ENCODE assay signal across 19 cellular contexts in the genomic region with DNA sequence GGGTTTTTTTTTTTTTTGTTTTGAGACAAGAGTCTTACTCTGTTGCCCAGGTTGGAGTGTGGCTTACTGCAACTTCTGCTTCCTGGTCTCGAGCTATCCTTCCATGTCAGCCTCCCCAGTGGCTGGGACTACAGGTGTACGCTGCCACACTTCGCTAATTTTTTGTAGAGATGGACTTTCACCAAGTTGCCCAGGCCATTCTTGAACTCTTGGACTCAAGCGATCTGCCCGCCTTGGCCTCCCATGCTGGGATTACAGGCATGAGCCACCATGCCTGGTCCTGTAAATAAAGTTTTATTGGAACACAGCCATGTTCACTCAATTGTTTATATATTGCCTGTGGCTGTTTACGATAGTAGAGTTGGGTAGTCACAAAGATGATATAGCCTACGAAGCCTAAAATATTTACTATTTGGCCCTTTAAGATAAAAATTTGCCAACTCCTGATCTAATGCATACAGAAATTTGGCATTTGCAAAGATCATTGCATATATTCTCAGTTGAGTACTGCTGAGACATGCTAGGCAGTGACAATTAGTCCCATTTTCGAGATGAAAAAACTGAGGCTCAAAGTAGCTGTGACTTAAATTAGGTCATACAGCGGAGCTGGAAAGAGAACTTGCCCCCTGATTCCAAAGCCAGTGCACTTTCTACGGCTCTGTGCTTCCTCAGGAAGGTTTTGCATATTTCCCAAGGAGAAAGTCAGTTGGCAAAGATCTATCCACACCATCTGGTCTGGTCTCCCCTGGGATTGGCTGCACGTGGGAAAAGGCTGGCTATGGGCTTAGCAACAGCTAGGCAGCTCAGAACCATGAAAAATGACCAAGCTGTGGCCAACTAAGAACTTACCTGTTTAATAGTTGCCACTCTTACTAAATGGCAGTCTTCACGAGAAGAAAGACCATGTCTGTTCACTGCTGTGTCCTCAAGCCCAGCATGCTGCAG. TPM values are rescaled to one million over a fixed set of nuclear protein-coding genes. Genes with fewer than 3 reads are reported as not detected.
A peak's percentile ranks its signal among the peaks of the same experiment; 100 is the strongest.
DNase-seq lines count a peak whose midpoint lies in the region; ATAC-seq, FAIRE-seq and TF ChIP-seq lines count a peak whose summit lies in the region.
"Had no signal": no experiment of that assay in that cellular context is flagged by ENCODE, and none has a peak within 500 bp of the region (broad histone marks: within the 10 kb centered on the region; RNA-seq: fewer than 3 reads in every experiment).

No MANE protein-coding gene starts in this region.

- peak; percentile 21 for DNase-seq in NCI-H146 (lab: John Stamatoyannopoulos, UW)
- no peak for DNase-seq in NCI-H146 treated with DMSO at 0.1 percent for 48 hours (lab: John Stamatoyannopoulos, UW; ENCODE audit: unreplicated experiment)
- DNase-seq in NCI-H2171 treated with DMSO at 0.1 percent for 48 hours (lab: John Stamatoyannopoulos, UW): peak; percentile 92
- peak; percentile 29 to 56 for DNase-seq in cardiac fibroblast (ENCODE audit: low read depth in 2 of 2)
- DNase-seq in smooth muscle cell (lab: John Stamatoyannopoulos, UW; ENCODE audit: unreplicated experiment): no peak
- no peak for DNase-seq in ecto neural progenitor cell (ENCODE audit: low spot score)
- no peak for DNase-seq in pancreas
- DNase-seq: activated CD4-positive, alpha-beta memory T cell treated with anti-CD3 and anti-CD28 coated beads for 36 hours; adrenal gland; central memory CD4-positive, alpha-beta T cell; NCI-H1417 treated with DMSO at 0.1 percent for 48 hours; NCI-H510A; spleen; stimulated activated naive CD4-positive, alpha-beta T cell; upper lobe of left lung had no signal

- H3K27ac ChIP-seq in smooth muscle cell (ENCODE audit: low read depth) (peak overlapping the region; percentile 66), pancreas (no peak overlapping the region)
- H3K27ac ChIP-seq: 22Rv1, adrenal gland, spleen, upper lobe of left lung had no signal

- intact Hi-C loops in pancreas (cut with DNase I): no loop called here

- H3K79me2 ChIP-seq in smooth muscle cell (ENCODE audit: low read depth): no peaks in the 10 kb centered on the region

- peaks cover 7% of the 10 kb centered on the region for H3K4me1 ChIP-seq in smooth muscle cell (ENCODE audit: low read depth)
- no peaks in the 10 kb centered on the region for H3K4me1 ChIP-seq in pancreas
- H3K4me1 ChIP-seq: adrenal gland, upper lobe of left lung had no signal

- no peak overlapping the region for H3K9ac ChIP-seq in smooth muscle cell (ENCODE audit: low read depth)

- H3F3A ChIP-seq in smooth muscle cell (ENCODE audit: low read depth): peaks cover 27% of the 10 kb centered on the region

- H3K9me3 ChIP-seq in smooth muscle cell (replicated peaks; ENCODE audit: low read depth): no peaks in the 10 kb centered on the region
- no peaks in the 10 kb centered on the region for H3K9me3 ChIP-seq in pancreas
- H3K9me3 ChIP-seq: adrenal gland, spleen, upper lobe of left lung had no signal

- 92% methylated on average over 12 of the region's 12 CpGs for WGBS in smooth muscle cell (ENCODE audit: low lambda C conversion rate)
- WGBS in pancreas, 2 donors: 90 to 93% methylated on average over 12 of the region's 12 CpGs

- H2AFZ ChIP-seq in smooth muscle cell (ENCODE audit: low read depth): no peak overlapping the region

- no peaks in the 10 kb centered on the region for H3K27me3 ChIP-seq in smooth muscle cell (ENCODE audit: low read depth)
- H3K27me3 ChIP-seq in pancreas: no peaks in the 10 kb centered on the region
- H3K27me3 ChIP-seq: adrenal gland, spleen, upper lobe of left lung had no signal

- H3K36me3 ChIP-seq in smooth muscle cell (ENCODE audit: low read depth) (no peaks in the 10 kb centered on the region), pancreas (peaks cover 0 to 25% (median 0%) of the 10 kb centered on the region in 3 donors)

- no peak overlapping the region for H3K4me2 ChIP-seq in smooth muscle cell

- H3K4me3 ChIP-seq in cardiac fibroblast (replicated peaks in 1 of 2; ENCODE audit: low read depth in 2 of 2, low read length in 2 of 2) (no peak overlapping the region), smooth muscle cell (no peak overlapping the region), pancreas (no peak overlapping the region)
- H3K4me3 ChIP-seq: adrenal gland, spleen, upper lobe of left lung had no signal

- ATAC-seq in GM19035 (IDR thresholded peaks at IDR 0.05; ENCODE audit: unreplicated experiment): no peak
- ATAC-seq in pancreas: no peak
- ATAC-seq: SK-N-SH treated with all-trans-retinoic acid at 6 μM for 48 hours had no signal

- no peak for FAIRE-seq in pancreas (lab: Jason Lieb, UNC)
- FAIRE-seq: RCC 7860 had no signal

- TF ChIP-seq CTCF in cardiac fibroblast (IDR thresholded peaks at IDR 0.05; ENCODE audit: low read depth, low read length): no peak
- TF ChIP-seq CTCF in smooth muscle cell (IDR thresholded peaks at IDR 0.05; ENCODE audit: borderline replicate concordance, insufficient read depth, poor library complexity, severe bottlenecking): no peak
- no peak for TF ChIP-seq CTCF in pancreas (IDR thresholded peaks at IDR 0.05)

- no peaks in the 10 kb centered on the region for H4K20me1 ChIP-seq in smooth muscle cell (ENCODE audit: low read depth)

RNA-seq across cellular contexts. Expression of a gene that starts 19.4 kb away (rescaled TPM):
- total RNA-seq in smooth muscle cell (11.6 and 17.7 TPM in 2 replicates), pancreas (10 to 100 TPM in 3 of 6 donors, 1 to 10 TPM in 3; 9.0 to 13.0 (median 9.8) TPM)
- polyA plus RNA-seq in smooth muscle cell (39.8 and 43.8 TPM in 2 replicates), pancreas (10 to 100 TPM; 17.4 to 19.6 TPM)

RNA-seq across cellular contexts. Expression of a gene that starts 25.0 kb away (rescaled TPM):
- total RNA-seq in smooth muscle cell: 43.6 and 67.8 TPM in 2 replicates
- 39.8 and 41.1 TPM in 2 replicates for polyA plus RNA-seq in smooth muscle cell
- 10 to 100 TPM; 12.3 to 20.9 (median 15.7) TPM for total RNA-seq in pancreas
- 10 to 100 TPM; 13.7 to 16.6 TPM for polyA plus RNA-seq in pancreas

RNA-seq across cellular contexts. Expression of a gene that starts 29.7 kb away (rescaled TPM):
- total RNA-seq in smooth muscle cell (50.1 and 53.9 TPM in 2 replicates), pancreas (10 to 100 TPM; 22.6 to 38.7 (median 26.6) TPM)
- polyA plus RNA-seq in smooth muscle cell (92.5 and 98.7 TPM in 2 replicates), pancreas (10 to 100 TPM; 56.8 to 72.6 TPM)

Comparison
In these comparisons a context has a peak if more than half of its experiments do, and no peak if none do; other contexts are left out.
1. DNase-seq: peak in NCI-H146 (single experiment), NCI-H2171 treated with DMSO at 0.1 percent for 48 hours (single experiment) and cardiac fibroblast (2 of 2); none in NCI-H146 treated with DMSO at 0.1 percent for 48 hours (single experiment), smooth muscle cell (single experiment), ecto neural progenitor cell (single experiment) and pancreas (0 of 6).